9 cellular contexts compared by ENCODE assay signal in the genomic region with DNA sequence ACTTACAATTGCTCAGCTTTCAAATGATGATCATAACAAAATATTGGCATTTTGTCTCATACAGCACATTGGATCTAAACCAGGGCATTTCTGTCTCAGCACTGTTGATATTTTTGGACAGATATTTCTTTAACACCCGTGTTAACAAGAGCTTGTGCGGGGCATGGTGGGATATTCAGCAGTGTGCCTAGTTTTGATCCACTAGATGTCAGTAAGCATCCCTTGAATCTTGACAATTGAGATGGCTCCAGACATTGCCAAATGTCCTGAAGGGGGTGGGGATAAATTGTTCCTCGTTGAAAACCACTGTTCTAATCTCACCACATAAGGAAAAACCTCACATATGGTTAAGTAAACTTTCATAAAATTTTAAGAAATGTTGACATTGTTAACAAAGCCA.
DNase-seq lines count a peak whose midpoint lies in the region; ATAC-seq and TF ChIP-seq lines count a peak whose summit lies in the region.
"Had no signal": no experiment of that assay in that cellular context is flagged by ENCODE, and none has a peak within 500 bp of the region (broad histone marks: within the 10 kb centered on the region; RNA-seq: fewer than 3 reads in every experiment).

No MANE protein-coding gene starts in this region.

- DNase-seq in HCT116 (ENCODE audit: low read depth, low spot score), result peak; percentile 61
- DNase-seq in OCI-LY7 (ENCODE audit: low spot score), result peak; percentile 10
- DNase-seq in fibroblast of mammary gland (ENCODE audit: low read depth), result peak; percentile 22
- no peak for DNase-seq in cerebellum (ENCODE audit: low spot score)
- no peak for DNase-seq in NCI-H1436 treated with DMSO at 0.1 percent for 48 hours (lab: John Stamatoyannopoulos, UW)
- no peak for DNase-seq in activated CD4-positive, alpha-beta T cell treated with anti-CD3 and anti-CD28 coated beads for 4 hours
- DNase-seq in activated naive CD4-positive, alpha-beta T cell treated with Interleukin-2 at 50 U/mL for 16 hours, result no peak
- DNase-seq: stimulated activated CD8-positive, alpha-beta memory T cell treated with anti-CD3 and anti-CD28 coated beads, Interleukin-4, amount 100 ng/mL, for 48 hours had no signal

- no peaks in the 10 kb centered on the region for H3K79me2 ChIP-seq in HCT116 (ENCODE audit: insufficient read depth, low read length)
- no peaks in the 10 kb centered on the region for H3K79me2 ChIP-seq in OCI-LY7 (ENCODE audit: insufficient read depth, low read depth, low read length)

- H3K36me3 ChIP-seq in HCT116 (ENCODE audit: control insufficient read depth in 1 of 2, insufficient read depth in 2 of 2, low read length in 2 of 2) (no peaks in the 10 kb centered on the region), OCI-LY7 (ENCODE audit: insufficient read depth, low read length) (no peaks in the 10 kb centered on the region)

- intact Hi-C loops in HCT116 (cut with micrococcal nuclease), result loop anchor here (10.0 kb wide), 1 partner anchor 622 kb away; no protein-coding TSS in a partner anchor
- intact Hi-C loops in OCI-LY7 (cut with micrococcal nuclease; ENCODE audit: unreplicated experiment), result no loop called here

- H3K4me3 ChIP-seq in HCT116 (replicated peaks in 1 of 2; ENCODE audit: low read depth in 1 of 2, low read length in 2 of 2) (no peak overlapping the region), OCI-LY7 (ENCODE audit: low read depth, low read length, poor library complexity, severe bottlenecking) (no peak overlapping the region), fibroblast of mammary gland (ENCODE audit: control insufficient read depth, low read depth, low read length) (no peak overlapping the region)

- H3K9me3 ChIP-seq in HCT116 (ENCODE audit: control insufficient read depth in 1 of 2, insufficient read depth in 1 of 2, low read depth in 1 of 2, low read length in 2 of 2) (no peaks in the 10 kb centered on the region), OCI-LY7 (ENCODE audit: low read length) (no peaks in the 10 kb centered on the region)

- no peak for TF ChIP-seq POLR2A in HCT116 (IDR thresholded peaks at IDR 0.05; ENCODE audit: borderline replicate concordance, extremely low read depth, insufficient read depth, insufficient read length)

- RAD21 ChIA-PET in HCT116 (lab: Charles Lee; ENCODE audit: low non-redundant PET in 1 of 2, low total read pairs in 2 of 2, uncharacterized antibody in 2 of 2, unreplicated experiment in 2 of 2), result interaction anchor here (0.7 to 1.3 kb wide), 2 partner anchors 12 to 310 kb away, joined by 3 read pairs; no protein-coding TSS in a partner anchor

- CTCF ChIA-PET in HCT116 (lab: Charles Lee), result interaction anchor here (0.8 to 1.6 kb wide), 7 partner anchors 11 to 490 kb away, joined by 3 to 7 read pairs (median 4); no protein-coding TSS in a partner anchor
- CTCF ChIA-PET in OCI-LY7 (lab: Charles Lee; ENCODE audit: unreplicated experiment), result no interaction called here

- H2AFZ ChIP-seq in HCT116 (ENCODE audit: low read depth, low read length, poor library complexity, severe bottlenecking), result peak overlapping the region; percentile 67
- H2AFZ ChIP-seq in OCI-LY7 (ENCODE audit: low read length), result no peak overlapping the region

- no peaks in the 10 kb centered on the region for H3K27me3 ChIP-seq in HCT116 (ENCODE audit: insufficient read depth, low read length)

- H3K4me1 ChIP-seq in HCT116 (ENCODE audit: control insufficient read depth in 1 of 2, insufficient read depth in 2 of 2, low read length in 2 of 2) (no peaks in the 10 kb centered on the region), OCI-LY7 (ENCODE audit: insufficient read depth, low read length, poor library complexity, severe bottlenecking) (no peaks in the 10 kb centered on the region)

- no peaks in the 10 kb centered on the region for H4K20me1 ChIP-seq in HCT116 (ENCODE audit: insufficient read depth)
- H4K20me1 ChIP-seq in OCI-LY7 (ENCODE audit: insufficient read depth, low read length), result no peaks in the 10 kb centered on the region

- TF ChIP-seq CTCF in 22Rv1 (IDR thresholded peaks at IDR 0.05), result peak; percentile 54
- TF ChIP-seq CTCF in HCT116 (IDR thresholded peaks at IDR 0.05 in 2 of 3, conservative IDR thresholded peaks at IDR 0.05 in 1 of 3; ENCODE audit: borderline replicate concordance in 1 of 3, insufficient read depth in 1 of 3, low read depth in 2 of 3, low read length in 2 of 3), result peak; percentile 24 to 64 (median 61); a peak in 5 of 6 replicates
- TF ChIP-seq CTCF in OCI-LY7 (conservative IDR thresholded peaks at IDR 0.05; ENCODE audit: low read length), result peak; percentile 53
- TF ChIP-seq CTCF in fibroblast of mammary gland (conservative IDR thresholded peaks at IDR 0.05; ENCODE audit: control insufficient read depth, insufficient read depth, low read depth, low read length), result peak; percentile 6

- H3K9me2 ChIP-seq in HCT116 (ENCODE audit: insufficient read depth), result no peaks in the 10 kb centered on the region
- H3K9me2 ChIP-seq in OCI-LY7 (ENCODE audit: insufficient read depth, low read length), result no peaks in the 10 kb centered on the region

- no peak overlapping the region for H3K27ac ChIP-seq in 22Rv1
- no peak overlapping the region for H3K27ac ChIP-seq in HCT116 (ENCODE audit: low read depth, low read length)
- no peak overlapping the region for H3K27ac ChIP-seq in OCI-LY7 (ENCODE audit: low read depth, low read length, poor library complexity, severe bottlenecking)

- POLR2A ChIA-PET in HCT116 (lab: Charles Lee), result no interaction called here
- POLR2A ChIA-PET in OCI-LY7 (lab: Charles Lee), result no interaction called here

- BruUV-seq in HCT116 (replicated peaks; lab: Mats Ljungman, UMichigan) (no TSS peak), OCI-LY7 (replicated peaks; lab: Mats Ljungman, UMichigan) (no TSS peak)

- TF ChIP-seq RAD21 in HCT116 (IDR thresholded peaks at IDR 0.05; ENCODE audit: low read depth), result peak; percentile 50

- no peak overlapping the region for H3K9ac ChIP-seq in HCT116 (ENCODE audit: low read length)

- peak; percentile 99 for ATAC-seq in HCT116

- H3K4me2 ChIP-seq in HCT116 (ENCODE audit: low read length) (no peak overlapping the region; the same call in 1 of the 2 replicates), OCI-LY7 (ENCODE audit: low read length) (no peak overlapping the region)

TF ChIP-seq in HCT116, 20 proteins besides CTCF, POLR2A, EP300 and RAD21 (continues in another document):
- TF ChIP-seq EZH2 (IDR thresholded peaks at IDR 0.05) (no peak), ZNF274 (IDR thresholded peaks at IDR 0.05; ENCODE audit: low read depth, low read length) (no peak), SIN3A (IDR thresholded peaks at IDR 0.05; ENCODE audit: low read depth) (0 out of 2 replicates have a peak, but pooled peaks have one; percentile 24), JUND (IDR thresholded peaks at IDR 0.05) (no peak), SRF (IDR thresholded peaks at IDR 0.05; ENCODE audit: low read depth) (no peak), EGR1 (IDR thresholded peaks at IDR 0.05; ENCODE audit: low read depth) (no peak), SP1 (IDR thresholded peaks at IDR 0.05; ENCODE audit: low read depth) (no peak), CEBPB (IDR thresholded peaks at IDR 0.05; ENCODE audit: low read depth) (0 out of 2 replicates have a peak, but pooled peaks have one; percentile 25), ZFX (IDR thresholded peaks at IDR 0.05) (no peak)
- TF ChIP-seq, protein P1, sequence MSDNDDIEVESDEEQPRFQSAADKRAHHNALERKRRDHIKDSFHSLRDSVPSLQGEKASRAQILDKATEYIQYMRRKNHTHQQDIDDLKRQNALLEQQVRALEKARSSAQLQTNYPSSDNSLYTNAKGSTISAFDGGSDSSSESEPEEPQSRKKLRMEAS (IDR thresholded peaks at IDR 0.05), result no peak
- TF ChIP-seq, protein P2, sequence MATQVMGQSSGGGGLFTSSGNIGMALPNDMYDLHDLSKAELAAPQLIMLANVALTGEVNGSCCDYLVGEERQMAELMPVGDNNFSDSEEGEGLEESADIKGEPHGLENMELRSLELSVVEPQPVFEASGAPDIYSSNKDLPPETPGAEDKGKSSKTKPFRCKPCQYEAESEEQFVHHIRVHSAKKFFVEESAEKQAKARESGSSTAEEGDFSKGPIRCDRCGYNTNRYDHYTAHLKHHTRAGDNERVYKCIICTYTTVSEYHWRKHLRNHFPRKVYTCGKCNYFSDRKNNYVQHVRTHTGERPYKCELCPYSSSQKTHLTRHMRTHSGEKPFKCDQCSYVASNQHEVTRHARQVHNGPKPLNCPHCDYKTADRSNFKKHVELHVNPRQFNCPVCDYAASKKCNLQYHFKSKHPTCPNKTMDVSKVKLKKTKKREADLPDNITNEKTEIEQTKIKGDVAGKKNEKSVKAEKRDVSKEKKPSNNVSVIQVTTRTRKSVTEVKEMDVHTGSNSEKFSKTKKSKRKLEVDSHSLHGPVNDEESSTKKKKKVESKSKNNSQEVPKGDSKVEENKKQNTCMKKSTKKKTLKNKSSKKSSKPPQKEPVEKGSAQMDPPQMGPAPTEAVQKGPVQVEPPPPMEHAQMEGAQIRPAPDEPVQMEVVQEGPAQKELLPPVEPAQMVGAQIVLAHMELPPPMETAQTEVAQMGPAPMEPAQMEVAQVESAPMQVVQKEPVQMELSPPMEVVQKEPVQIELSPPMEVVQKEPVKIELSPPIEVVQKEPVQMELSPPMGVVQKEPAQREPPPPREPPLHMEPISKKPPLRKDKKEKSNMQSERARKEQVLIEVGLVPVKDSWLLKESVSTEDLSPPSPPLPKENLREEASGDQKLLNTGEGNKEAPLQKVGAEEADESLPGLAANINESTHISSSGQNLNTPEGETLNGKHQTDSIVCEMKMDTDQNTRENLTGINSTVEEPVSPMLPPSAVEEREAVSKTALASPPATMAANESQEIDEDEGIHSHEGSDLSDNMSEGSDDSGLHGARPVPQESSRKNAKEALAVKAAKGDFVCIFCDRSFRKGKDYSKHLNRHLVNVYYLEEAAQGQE (IDR thresholded peaks at IDR 0.05; ENCODE audit: low read depth), result no peak
- TF ChIP-seq, protein P3, sequence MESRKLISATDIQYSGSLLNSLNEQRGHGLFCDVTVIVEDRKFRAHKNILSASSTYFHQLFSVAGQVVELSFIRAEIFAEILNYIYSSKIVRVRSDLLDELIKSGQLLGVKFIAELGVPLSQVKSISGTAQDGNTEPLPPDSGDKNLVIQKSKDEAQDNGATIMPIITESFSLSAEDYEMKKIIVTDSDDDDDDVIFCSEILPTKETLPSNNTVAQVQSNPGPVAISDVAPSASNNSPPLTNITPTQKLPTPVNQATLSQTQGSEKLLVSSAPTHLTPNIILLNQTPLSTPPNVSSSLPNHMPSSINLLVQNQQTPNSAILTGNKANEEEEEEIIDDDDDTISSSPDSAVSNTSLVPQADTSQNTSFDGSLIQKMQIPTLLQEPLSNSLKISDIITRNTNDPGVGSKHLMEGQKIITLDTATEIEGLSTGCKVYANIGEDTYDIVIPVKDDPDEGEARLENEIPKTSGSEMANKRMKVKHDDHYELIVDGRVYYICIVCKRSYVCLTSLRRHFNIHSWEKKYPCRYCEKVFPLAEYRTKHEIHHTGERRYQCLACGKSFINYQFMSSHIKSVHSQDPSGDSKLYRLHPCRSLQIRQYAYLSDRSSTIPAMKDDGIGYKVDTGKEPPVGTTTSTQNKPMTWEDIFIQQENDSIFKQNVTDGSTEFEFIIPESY (IDR thresholded peaks at IDR 0.05; ENCODE audit: extremely low read depth, insufficient replicate concordance, low read length), result no peak

Comparison
In these comparisons a context has a peak if more than half of its experiments do, and no peak if none do; other contexts are left out.
1. CTCF ChIP-seq: peak in every context shown above with its lines; median percentile 61 in HCT116; 54 in 22Rv1; 53 in OCI-LY7; 6 in fibroblast of mammary gland.
2. DNase-seq: peak in HCT116 (single experiment), OCI-LY7 (single experiment) and fibroblast of mammary gland (single experiment); none in cerebellum (single experiment), NCI-H1436 treated with DMSO at 0.1 percent for 48 hours (single experiment), activated CD4-positive, alpha-beta T cell treated with anti-CD3 and anti-CD28 coated beads for 4 hours (0 of 2) and activated naive CD4-positive, alpha-beta T cell treated with Interleukin-2 at 50 U/mL for 16 hours (single experiment).